ENCODE assay signal across 9 cellular contexts in genomic region chr7:28685291-28685659, GRCh38.
DNase-seq lines count a peak whose midpoint lies in the region; ATAC-seq and TF ChIP-seq lines count a peak whose summit lies in the region.
"Had no signal": no experiment of that assay in that cellular context is flagged by ENCODE, and none has a peak within 500 bp of the region (broad histone marks: within the 10 kb centered on the region; RNA-seq: fewer than 3 reads in every experiment).

No MANE protein-coding gene starts in this region.

- no TSS peak for BruUV-seq in PC-3 (replicated peaks; lab: Mats Ljungman, UMichigan)

- ATAC-seq in GM23338 (no peak), PC-3 (no peak)

- intact Hi-C loops in PC-3 (cut with micrococcal nuclease): loop anchor here (5.0 kb wide), 4 partner anchors 58 to 167 kb away; no protein-coding TSS in a partner anchor

- in situ Hi-C loops in ACHN (cut with HindIII; ENCODE audit: low pct_ligation_motif_present, low pct_unique_long_range_greater_than_20kb, low sequenced_read_pairs): no loop called here

- no peaks in the 10 kb centered on the region for H3K9me3 Mint-ChIP-seq in GM23338
- H3K9me3 Mint-ChIP-seq: activated naive CD4-positive, alpha-beta T cell treated with anti-CD3 and anti-CD28 coated beads, Interleukin-2, amount 50 U/mL, for 24 hours had no signal

- H3K27ac ChIP-seq in GM23338 (ENCODE audit: low read depth): peak overlapping the region; percentile 97; the same call in 1 of the 2 replicates
- peak overlapping the region; percentile 78 for H3K27ac ChIP-seq in PC-3 (ENCODE audit: low read length)
- peak overlapping the region; percentile 93 for H3K27ac ChIP-seq in hepatocyte
- peak overlapping the region; percentile 87 for H3K27ac ChIP-seq in stomach smooth muscle (ENCODE audit: low read length)

- DNase-seq in GM23338 (ENCODE audit: low spot score) (no peak), PC-3 (no peak), hepatocyte (ENCODE audit: low spot score) (no peak), NCI-H146 (lab: John Stamatoyannopoulos, UW) (no peak), ACHN (no peak), NCI-H1092 treated with DMSO at 0.1 percent for 48 hours (lab: John Stamatoyannopoulos, UW) (no peak), NCI-H526 treated with DMSO at 0.1 percent for 48 hours (lab: John Stamatoyannopoulos, UW) (no peak)

- POLR2A ChIA-PET in PC-3 (lab: Charles Lee; ENCODE audit: unreplicated experiment): interaction anchor here (0.6 to 1.0 kb wide), 6 partner anchors 19 to 152 kb away, joined by 3 to 9 read pairs (median 6); no protein-coding TSS in a partner anchor

- no peaks in the 10 kb centered on the region for H3K27me3 ChIP-seq in GM23338 (ENCODE audit: insufficient read depth)
- no peaks in the 10 kb centered on the region for H3K27me3 ChIP-seq in PC-3 (ENCODE audit: low read length)
- H3K27me3 ChIP-seq in hepatocyte: no peaks in the 10 kb centered on the region
- no peaks in the 10 kb centered on the region for H3K27me3 ChIP-seq in stomach smooth muscle (ENCODE audit: control insufficient read depth in 1 of 2, insufficient read depth in 2 of 2, low read length in 2 of 2)

- peaks cover 3% of the 10 kb centered on the region; the same call in 2 of the 3 replicates for H3K4me1 Mint-ChIP-seq in GM23338
- H3K4me1 Mint-ChIP-seq: activated naive CD4-positive, alpha-beta T cell treated with anti-CD3 and anti-CD28 coated beads, Interleukin-2, amount 50 U/mL, for 24 hours had no signal

- no peak overlapping the region for H3K27ac Mint-ChIP-seq in GM23338
- H3K27ac Mint-ChIP-seq: activated naive CD4-positive, alpha-beta T cell treated with anti-CD3 and anti-CD28 coated beads, Interleukin-2, amount 50 U/mL, for 24 hours had no signal

- WGBS in hepatocyte (ENCODE audit: low lambda C conversion rate, missing lambda C conversion rate): 69% methylated on average over 7 of the region's 7 CpGs

- H3K36me3 ChIP-seq in GM23338 (ENCODE audit: insufficient read depth) (no peaks in the 10 kb centered on the region), PC-3 (ENCODE audit: low read depth, low read length) (no peaks in the 10 kb centered on the region), hepatocyte (replicated peaks; ENCODE audit: insufficient read depth, low read depth) (no peaks in the 10 kb centered on the region), stomach smooth muscle (ENCODE audit: control insufficient read depth in 2 of 2, insufficient read depth in 2 of 2, low read length in 2 of 2) (no peaks in the 10 kb centered on the region)

- peak overlapping the region; percentile 81 for H3K9ac ChIP-seq in PC-3 (ENCODE audit: low read length)
- H3K9ac ChIP-seq in stomach smooth muscle (ENCODE audit: low read length in 2 of 2): peak overlapping the region; percentile 21 to 47

- H3K4me3 Mint-ChIP-seq in GM23338: no peak overlapping the region
- H3K4me3 Mint-ChIP-seq: activated naive CD4-positive, alpha-beta T cell treated with anti-CD3 and anti-CD28 coated beads, Interleukin-2, amount 50 U/mL, for 24 hours had no signal

- no peaks in the 10 kb centered on the region for H3F3A ChIP-seq in GM23338 (replicated peaks; ENCODE audit: low read depth)
- H3F3A ChIP-seq in PC-3 (ENCODE audit: low read length, unreplicated experiment): peaks cover 5% of the 10 kb centered on the region

- H2AFZ ChIP-seq in GM23338 (peak overlapping the region; percentile 56; the same call in 1 of the 2 replicates), PC-3 (ENCODE audit: low read length) (peak overlapping the region; percentile 85; the same call in 1 of the 2 replicates), hepatocyte (no peak overlapping the region)

- CTCF ChIA-PET in PC-3 (lab: Charles Lee): interaction anchor here (0.6 kb wide), 3 partner anchors 13 to 530 kb away, joined by 3 to 9 read pairs (median 4); no protein-coding TSS in a partner anchor

- H3K4me1 ChIP-seq in GM23338 (ENCODE audit: insufficient read depth) (peaks cover 28% of the 10 kb centered on the region), PC-3 (ENCODE audit: insufficient read depth, low read length) (peaks cover 31% of the 10 kb centered on the region), hepatocyte (ENCODE audit: insufficient read depth) (peaks cover 8% of the 10 kb centered on the region), stomach smooth muscle (ENCODE audit: control insufficient read depth, insufficient read depth, low read length) (peaks cover 22% of the 10 kb centered on the region)

- no peaks in the 10 kb centered on the region for H3K36me3 Mint-ChIP-seq in GM23338 (ENCODE audit: low read depth)
- H3K36me3 Mint-ChIP-seq: activated naive CD4-positive, alpha-beta T cell treated with anti-CD3 and anti-CD28 coated beads, Interleukin-2, amount 50 U/mL, for 24 hours had no signal

- H3K4me3 ChIP-seq in GM23338 (0 out of 2 replicates have a peak overlapping the region, but pooled peaks have one; percentile 50), PC-3 (ENCODE audit: low read length) (peak overlapping the region; percentile 77; the same call in 1 of the 2 replicates), hepatocyte (no peak overlapping the region), stomach smooth muscle (ENCODE audit: low read length in 2 of 2) (peak overlapping the region in 1 of 2 donors; percentile 77)

- H3K4me2 ChIP-seq in GM23338 (peak overlapping the region; percentile 75), PC-3 (ENCODE audit: low read length) (peak overlapping the region; percentile 93), hepatocyte (peak overlapping the region; percentile 78)

- H4K20me1 ChIP-seq in GM23338 (replicated peaks; ENCODE audit: insufficient read depth) (no peaks in the 10 kb centered on the region), PC-3 (ENCODE audit: low read length) (no peaks in the 10 kb centered on the region), hepatocyte (ENCODE audit: insufficient read depth, poor library complexity, severe bottlenecking) (no peaks in the 10 kb centered on the region)

- no peaks in the 10 kb centered on the region for H3K79me2 ChIP-seq in GM23338 (replicated peaks; ENCODE audit: insufficient read depth)
- peaks cover 13% of the 10 kb centered on the region for H3K79me2 ChIP-seq in PC-3 (ENCODE audit: low read length)
- H3K79me2 ChIP-seq in hepatocyte: peaks cover 20% of the 10 kb centered on the region

- H3K9me2 ChIP-seq in GM23338 (ENCODE audit: insufficient read depth) (peaks cover 1% of the 10 kb centered on the region; the same call in 1 of the 2 replicates), PC-3 (replicated peaks; ENCODE audit: low read length) (no peaks in the 10 kb centered on the region), hepatocyte (replicated peaks; ENCODE audit: insufficient read depth) (no peaks in the 10 kb centered on the region)

- no peaks in the 10 kb centered on the region for H3K9me3 ChIP-seq in PC-3 (ENCODE audit: low read length)
- no peaks in the 10 kb centered on the region for H3K9me3 ChIP-seq in hepatocyte (ENCODE audit: low read depth)
- H3K9me3 ChIP-seq in stomach smooth muscle (ENCODE audit: control insufficient read depth in 2 of 2, low read length in 2 of 2): no peaks in the 10 kb centered on the region

- no peak for TF ChIP-seq CTCF in GM23338 (conservative IDR thresholded peaks at IDR 0.05; ENCODE audit: low read depth in 2 of 2)
- no peak for TF ChIP-seq CTCF in PC-3 (conservative IDR thresholded peaks at IDR 0.05; ENCODE audit: low read depth, low read length)
- no peak for TF ChIP-seq CTCF in hepatocyte (IDR thresholded peaks at IDR 0.05; ENCODE audit: poor library complexity)

- H3K27me3 Mint-ChIP-seq in GM23338 (ENCODE audit: insufficient read depth, low read depth, poor library complexity): peaks cover 3% of the 10 kb centered on the region

TF ChIP-seq in GM23338, 12 proteins besides CTCF, POLR2A, EP300 and RAD21 (continues in another document):
- no peak for TF ChIP-seq POLR2AphosphoS5 (IDR thresholded peaks at IDR 0.05; ENCODE audit: low read depth)
- no peak for TF ChIP-seq ZNF114 (CRISPR knock-in tag; IDR thresholded peaks at IDR 0.05)
- TF ChIP-seq ETS1 (IDR thresholded peaks at IDR 0.05): no peak
- TF ChIP-seq JUNB (IDR thresholded peaks at IDR 0.05; ENCODE audit: unreplicated experiment): no peak
- no peak for TF ChIP-seq CREB1 (CRISPR knock-in tag; IDR thresholded peaks at IDR 0.05; ENCODE audit: low read depth)
- no peak for TF ChIP-seq NANOG (IDR thresholded peaks at IDR 0.05; ENCODE audit: borderline replicate concordance)
- no peak for TF ChIP-seq REST (IDR thresholded peaks at IDR 0.05; ENCODE audit: unreplicated experiment)
- no peak for TF ChIP-seq EZH2phosphoT487 (IDR thresholded peaks at IDR 0.05; ENCODE audit: unreplicated experiment)
- no peak for TF ChIP-seq STAT1 (IDR thresholded peaks at IDR 0.05; ENCODE audit: unreplicated experiment)
